Comparison of ENCODE assay signal across 35 cellular contexts in genomic region chr11:123150882-123151281, GRCh38. TPM values are rescaled to one million over a fixed set of nuclear protein-coding genes. Genes with fewer than 3 reads are reported as not detected.
"Had no signal": no experiment of that assay in that cellular context is flagged by ENCODE, and none has a peak within 500 bp of the region (broad histone marks: within the 10 kb centered on the region; RNA-seq: fewer than 3 reads in every experiment).

No MANE protein-coding gene starts in this region.

- H2AFZ ChIP-seq: PC-9 had no signal

- H3K4me1 ChIP-seq: SJCRH30 had no signal

- DNase-seq: Kasumi-1, MG63, NCI-H1048, NCI-H1092 treated with DMSO at 0.1 percent for 48 hours, NCI-H1105 treated with DMSO at 0.1 percent for 48 hours, NCI-H1417, NCI-H1436, NCI-H146, NCI-H1694, NCI-H187, NCI-H1930, NCI-H2029 treated with DMSO at 0.1 percent for 48 hours, NCI-H2081 treated with DMSO at 0.1 percent for 48 hours, NCI-H2107, NCI-H2171, NCI-H226, NCI-H446 treated with DMSO at 0.1 percent for 48 hours, NCI-H510A, NCI-H524, NCI-H526, NCI-H69, NCI-H748 treated with DMSO at 0.1 percent for 48 hours, NCI-H82, PC-9, SHP77, SIG-M5, SJCRH30, SK-N-SH, SW 1271 had no signal

- H3K27me3 ChIP-seq: MG63, SJCRH30 had no signal

- H3K36me3 ChIP-seq: SJCRH30 had no signal

- H3K27ac ChIP-seq: PC-9, RWPE1, SJCRH30 had no signal

- H3K4me2 ChIP-seq: PC-9, SK-N-SH had no signal

- ATAC-seq: Panc1, Right ventricle myocardium inferior had no signal

- H3K4me3 ChIP-seq: MG63, PC-9, SJCRH30 had no signal

- H3K9ac ChIP-seq: SK-N-SH had no signal

- FAIRE-seq: RCC 7860 had no signal

- H3K9me3 ChIP-seq: MG63, SJCRH30, SK-N-SH had no signal

RNA-seq across cellular contexts. Expression of gene CLMP, which starts 44.2 kb away (rescaled TPM):
- total RNA-seq: OCI-LY7, SK-MEL-5 had no signal
